Comparison of ENCODE assay signal across 27 cellular contexts in genomic region chr16:89709166-89709565, GRCh38.
"Had no signal": no experiment of that assay in that cellular context is flagged by ENCODE, and none has a peak within 500 bp of the region (broad histone marks: within the 10 kb centered on the region; RNA-seq: fewer than 3 reads in every experiment).

No MANE protein-coding gene starts in this region.

- ATAC-seq: activated T-cell treated with anti-CD3 and anti-CD28 coated beads, Interleukin-2, amount 50 U/mL, for 4 hours; gastroesophageal sphincter; left lobe of liver; lower lobe of right lung; naive thymus-derived CD4-positive, alpha-beta T cell; stimulated activated memory B cell treated with anti-CD40 and anti-IgM and Interleukin-4, amounts not matched to agents 10 μg/mL and 1 μg/mL and 100 μg/mL, for 72 hours had no signal

- FAIRE-seq: astrocyte had no signal

- H3K4me3 ChIP-seq: colonic mucosa, gastroesophageal sphincter, lower lobe of right lung, sigmoid colon, smooth muscle cell, stomach, suprapubic skin, transverse colon, vagina had no signal

- H3K4me3 Mint-ChIP-seq: activated naive CD8-positive, alpha-beta T cell; activated T-cell treated with anti-CD3 and anti-CD28 coated beads, Interleukin-2, amount 50 U/mL, for 4 hours; stimulated activated memory B cell treated with anti-CD40 and anti-IgM and Interleukin-4, amounts not matched to agents 10 μg/mL and 1 μg/mL and 100 μg/mL, for 72 hours had no signal

- H3K36me3 Mint-ChIP-seq: activated naive CD8-positive, alpha-beta T cell; naive thymus-derived CD4-positive, alpha-beta T cell; stimulated activated memory B cell treated with anti-CD40 and anti-IgM and Interleukin-4, amounts not matched to agents 10 μg/mL and 1 μg/mL and 100 μg/mL, for 72 hours had no signal

- H3K36me3 ChIP-seq: colonic mucosa, lower lobe of right lung, sigmoid colon, suprapubic skin, transverse colon, vagina had no signal

- H3K27me3 Mint-ChIP-seq: activated naive CD8-positive, alpha-beta T cell; naive thymus-derived CD4-positive, alpha-beta T cell; stimulated activated memory B cell treated with anti-CD40 and anti-IgM and Interleukin-4, amounts not matched to agents 10 μg/mL and 1 μg/mL and 100 μg/mL, for 72 hours had no signal

- H3K27ac ChIP-seq: colonic mucosa, epithelial cell of prostate, gastroesophageal sphincter, lower lobe of right lung, sigmoid colon, stomach, suprapubic skin, transverse colon, vagina had no signal

- H3K9me3 ChIP-seq: colonic mucosa, gastroesophageal sphincter, lower lobe of right lung, sigmoid colon, stomach, suprapubic skin, transverse colon, vagina had no signal

- DNase-seq: activated CD4-positive, alpha-beta T cell treated with anti-CD3 and anti-CD28 coated beads for 4 hours; activated CD4-positive, alpha-beta T cell treated with anti-CD3 and anti-CD28 coated beads, Interleukin-2, amount 50 U/mL, for 48 hours; activated CD4-positive, CD25-positive, alpha-beta regulatory T cell; activated naive CD4-positive, alpha-beta T cell; activated T-cell treated with anti-CD3 and anti-CD28 coated beads, Interleukin-2, amount 50 U/mL, for 4 hours; central memory CD4-positive, alpha-beta T cell; head of caudate nucleus; lower lobe of right lung; naive thymus-derived CD4-positive, alpha-beta T cell; retina; sigmoid colon; stimulated activated CD4-positive, alpha-beta T cell treated with anti-CD3 and anti-CD28 coated beads, Interleukin-15, amount 100 ng/mL, for 24 hours; stomach; T-helper 9 cell had no signal

- H3K27ac Mint-ChIP-seq: activated naive CD8-positive, alpha-beta T cell; activated T-helper 2 cell treated with anti-CD3 and anti-CD28 coated beads, Interferon-gamma antibody, Interleukin-2, Interleukin-4, amounts not matched to agents 10 μg/mL and 5 μg/mL and 100 μg/mL, durations not matched to agents 14 hours and 24 hours and 36 hours; naive thymus-derived CD4-positive, alpha-beta T cell; progenitor cell of endocrine pancreas; stimulated activated memory B cell treated with anti-CD40 and anti-IgM and Interleukin-4, amounts not matched to agents 10 μg/mL and 1 μg/mL and 100 μg/mL, for 72 hours had no signal

- H3K4me2 ChIP-seq: smooth muscle cell had no signal

- H3K9me3 Mint-ChIP-seq: activated T-cell treated with anti-CD3 and anti-CD28 coated beads, Interleukin-2, amount 50 U/mL, for 4 hours; activated T-helper 2 cell treated with anti-CD3 and anti-CD28 coated beads, Interferon-gamma antibody, Interleukin-2, Interleukin-4, amounts not matched to agents 10 μg/mL and 5 μg/mL and 100 μg/mL, durations not matched to agents 14 hours and 24 hours and 36 hours; naive thymus-derived CD4-positive, alpha-beta T cell; stimulated activated memory B cell treated with anti-CD40 and anti-IgM and Interleukin-4, amounts not matched to agents 10 μg/mL and 1 μg/mL and 100 μg/mL, for 72 hours had no signal

- H3K27me3 ChIP-seq: colonic mucosa, suprapubic skin, vagina had no signal
